In genomic region chr4:152224223-152224622, GRCh38 we compare ENCODE assay signal across 17 cellular contexts.
DNase-seq lines count a peak whose midpoint lies in the region; ATAC-seq and TF ChIP-seq lines count a peak whose summit lies in the region.
"Had no signal": no experiment of that assay in that cellular context is flagged by ENCODE, and none has a peak within 500 bp of the region (broad histone marks: within the 10 kb centered on the region; RNA-seq: fewer than 3 reads in every experiment).

No MANE protein-coding gene starts in this region.

- peaks cover 20% of the 10 kb centered on the region for H3K4me1 Mint-ChIP-seq in progenitor cell of endocrine pancreas (ENCODE audit: low read depth)

- no peak overlapping the region for H3K27ac ChIP-seq in DND-41 (ENCODE audit: low read length)

- peak overlapping the region; percentile 40; the same call in 1 of the 2 replicates for H2AFZ ChIP-seq in DND-41 (ENCODE audit: low read depth, low read length)

- H3K4me1 ChIP-seq in DND-41 (ENCODE audit: insufficient read depth, low read length): no peaks in the 10 kb centered on the region
- H3K4me1 ChIP-seq: HAP-1 had no signal

- no peak for TF ChIP-seq CTCF in DND-41 (IDR thresholded peaks at IDR 0.05; ENCODE audit: borderline replicate concordance, extremely low read depth, low read length, poor library complexity, severe bottlenecking)
- TF ChIP-seq CTCF in progenitor cell of endocrine pancreas (IDR thresholded peaks at IDR 0.05; ENCODE audit: unreplicated experiment): no peak

- no peak overlapping the region for H3K4me3 ChIP-seq in DND-41 (ENCODE audit: low read depth in 1 of 2, low read length in 2 of 2)
- H3K4me3 ChIP-seq: BLaER1 treated with 17β-estradiol and CSF1 and Interleukin-3, amounts not matched to agents 10 nM and 100 nM; GM23338; HAP-1 had no signal

- no peaks in the 10 kb centered on the region for H3K27me3 ChIP-seq in DND-41 (ENCODE audit: insufficient read depth, low read length, poor library complexity)
- H3K27me3 ChIP-seq: BLaER1 treated with 17β-estradiol and CSF1 and Interleukin-3, amounts not matched to agents 10 nM and 100 nM had no signal

- H3K4me3 Mint-ChIP-seq in progenitor cell of endocrine pancreas (ENCODE audit: low read depth): no peak overlapping the region
- H3K4me3 Mint-ChIP-seq: CD4-positive, CD25-positive, alpha-beta regulatory T cell; GM23338 had no signal

- peaks cover 7% of the 10 kb centered on the region for H3K9me3 ChIP-seq in DND-41 (ENCODE audit: insufficient read depth, low read length, severe bottlenecking)
- H3K9me3 ChIP-seq: HAP-1 had no signal

- ATAC-seq in DND-41 (ENCODE audit: insufficient read depth, low read depth): no peak
- ATAC-seq in GM21526 (IDR thresholded peaks at IDR 0.05; ENCODE audit: low FRiP score, unreplicated experiment): no peak
- ATAC-seq: GM23338 had no signal

- H3K9me3 Mint-ChIP-seq in progenitor cell of endocrine pancreas (ENCODE audit: low read depth): peaks cover 3% of the 10 kb centered on the region
- H3K9me3 Mint-ChIP-seq: GM23338 had no signal

- H3K9ac ChIP-seq in DND-41 (ENCODE audit: low read depth, low read length): no peak overlapping the region
- H3K9ac ChIP-seq: BLaER1 treated with 17β-estradiol and CSF1 and Interleukin-3, amounts not matched to agents 10 nM and 100 nM had no signal

- no peaks in the 10 kb centered on the region for H3K36me3 ChIP-seq in DND-41 (ENCODE audit: insufficient read depth, low read length)
- H3K36me3 ChIP-seq: HAP-1 had no signal

- no peak overlapping the region for H3K4me2 ChIP-seq in DND-41 (ENCODE audit: insufficient read depth, low read length)
- H3K4me2 ChIP-seq: GM23338 had no signal

- peaks cover 7% of the 10 kb centered on the region for H3K27me3 Mint-ChIP-seq in progenitor cell of endocrine pancreas

- no peaks in the 10 kb centered on the region for H3K79me2 ChIP-seq in DND-41 (ENCODE audit: insufficient read depth, low read length)

- DNase-seq in DND-41 (no peak), dermis microvascular lymphatic vessel endothelial cell (ENCODE audit: low read depth in 2 of 2) (peak; percentile 35 to 56), medulla oblongata (ENCODE audit: extremely low spot score) (peak; percentile 10), progenitor cell of endocrine pancreas (ENCODE audit: low spot score, unreplicated experiment) (no peak), SW480 (ENCODE audit: low spot score) (no peak), G401 (ENCODE audit: low spot score) (no peak)
- DNase-seq: ACHN, Calu3, DMS153, DMS79 treated with DMSO at 0.1 percent for 48 hours, GF-D8, IMR-90 had no signal

- H4K20me1 ChIP-seq in DND-41 (ENCODE audit: insufficient read depth, low read length): no peaks in the 10 kb centered on the region
- H4K20me1 ChIP-seq: BLaER1 treated with 17β-estradiol and CSF1 and Interleukin-3, amounts not matched to agents 10 nM and 100 nM had no signal

- H3K27ac Mint-ChIP-seq in progenitor cell of endocrine pancreas: peak overlapping the region; percentile 13
- H3K27ac Mint-ChIP-seq: GM23338 had no signal

- in situ Hi-C loops in G401 (cut with HindIII; ENCODE audit: low sequenced_read_pairs): no loop called here

- no peaks in the 10 kb centered on the region for H3K36me3 Mint-ChIP-seq in progenitor cell of endocrine pancreas (ENCODE audit: insufficient read depth)
- H3K36me3 Mint-ChIP-seq: CD4-positive, CD25-positive, alpha-beta regulatory T cell had no signal

Comparison
In these comparisons a context has a peak if more than half of its experiments do, and no peak if none do; other contexts are left out.
1. DNase-seq: peak in dermis microvascular lymphatic vessel endothelial cell (2 of 2) and medulla oblongata (single experiment); none in DND-41 (single experiment), progenitor cell of endocrine pancreas (single experiment), SW480 (single experiment) and G401 (single experiment).